10 cellular contexts compared by ENCODE assay signal in genomic region chr22:36466258-36466657, GRCh38. TPM values are rescaled to one million over a fixed set of nuclear protein-coding genes. Genes with fewer than 3 reads are reported as not detected.
DNase-seq lines count a peak whose midpoint lies in the region; ATAC-seq, FAIRE-seq and TF ChIP-seq lines count a peak whose summit lies in the region.
"Had no signal": no experiment of that assay in that cellular context is flagged by ENCODE, and none has a peak within 500 bp of the region (broad histone marks: within the 10 kb centered on the region; RNA-seq: fewer than 3 reads in every experiment).

No MANE protein-coding gene starts in this region.

- intact Hi-C loops in left ventricle myocardium inferior (cut with micrococcal nuclease): loop anchor here (5.0 kb wide), 1 partner anchor 144 kb away; no protein-coding TSS in a partner anchor
- intact Hi-C loops in Right ventricle myocardium superior (cut with DNase I): loop anchor here (5.0 kb wide), 2 partner anchors 79 to 144 kb away; partner anchors contain the start of gene MYH9
- intact Hi-C loops in breast epithelium (cut with DNase I; ENCODE audit: low total_unique reads): no loop called here
- intact Hi-C loops in vagina (cut with DNase I): loop anchor here (5.0 kb wide), 1 partner anchor 164 kb away; no protein-coding TSS in a partner anchor

- peaks cover 9 to 39% (median 25%) of the 10 kb centered on the region in 4 donors for H3K4me1 Mint-ChIP-seq in naive thymus-derived CD8-positive, alpha-beta T cell

- no peaks in the 10 kb centered on the region for H3K27me3 Mint-ChIP-seq in naive thymus-derived CD8-positive, alpha-beta T cell

- peak overlapping the region in 6 of 10 donors; percentile 7 to 83 (median 76) for H3K27ac Mint-ChIP-seq in naive thymus-derived CD8-positive, alpha-beta T cell

- FAIRE-seq in frontal cortex (lab: Jason Lieb, UNC): no peak

- H3K36me3 ChIP-seq in left ventricle myocardium inferior (peaks cover 7% of the 10 kb centered on the region), breast epithelium (no peaks in the 10 kb centered on the region), vagina (no peaks in the 10 kb centered on the region)

- H3K4me3 Mint-ChIP-seq in naive thymus-derived CD8-positive, alpha-beta T cell: no peak overlapping the region

- TF ChIP-seq POLR2A in breast epithelium (IDR thresholded peaks at IDR 0.05): no peak
- no peak for TF ChIP-seq POLR2A in vagina (IDR thresholded peaks at IDR 0.05)

- no peak for ATAC-seq in Right ventricle myocardium superior (ENCODE audit: poor library complexity)
- no peak for ATAC-seq in naive thymus-derived CD8-positive, alpha-beta T cell
- no peak for ATAC-seq in activated CD4-positive, CD25-positive, alpha-beta regulatory T cell treated with anti-CD3 and anti-CD28 coated beads, Interleukin-2, amount 50 U/mL, for 24 hours

- TF ChIP-seq CTCF in left ventricle myocardium inferior (IDR thresholded peaks at IDR 0.05; ENCODE audit: borderline replicate concordance) (no peak), breast epithelium (IDR thresholded peaks at IDR 0.05) (no peak), vagina (IDR thresholded peaks at IDR 0.05) (no peak)

- H3K27me3 ChIP-seq in left ventricle myocardium inferior (ENCODE audit: low read depth): no peaks in the 10 kb centered on the region
- no peaks in the 10 kb centered on the region for H3K27me3 ChIP-seq in breast epithelium
- no peaks in the 10 kb centered on the region for H3K27me3 ChIP-seq in vagina
- H3K27me3 ChIP-seq: foreskin keratinocyte had no signal

- DNase-seq in left ventricle myocardium inferior (no peak), Right ventricle myocardium superior (no peak), breast epithelium (ENCODE audit: low spot score in 2 of 2) (no peak), vagina (ENCODE audit: extremely low spot score in 2 of 2) (no peak), frontal cortex (ENCODE audit: low spot score in 2 of 2) (no peak), NCI-H82 (lab: John Stamatoyannopoulos, UW) (no peak)
- DNase-seq in naive thymus-derived CD8-positive, alpha-beta T cell: no peak
- DNase-seq: midbrain had no signal

- POLR2A ChIA-PET in naive thymus-derived CD8-positive, alpha-beta T cell (lab: Charles Lee): interaction anchor here (0.7 to 1.9 kb wide), 4 partner anchors 11 to 107 kb away, joined by 3 to 6 read pairs (median 4); no protein-coding TSS in a partner anchor

- no peaks in the 10 kb centered on the region for H3K9me3 ChIP-seq in left ventricle myocardium inferior (replicated peaks)
- no peaks in the 10 kb centered on the region for H3K9me3 ChIP-seq in breast epithelium
- H3K9me3 ChIP-seq in vagina: no peaks in the 10 kb centered on the region

- H3K9me3 Mint-ChIP-seq in naive thymus-derived CD8-positive, alpha-beta T cell: no peaks in the 10 kb centered on the region

- no peak overlapping the region for H3K4me3 ChIP-seq in left ventricle myocardium inferior
- no peak overlapping the region for H3K4me3 ChIP-seq in breast epithelium
- H3K4me3 ChIP-seq in vagina: no peak overlapping the region

- H3K36me3 Mint-ChIP-seq in naive thymus-derived CD8-positive, alpha-beta T cell: peaks cover 0 to 18% (median 0%) of the 10 kb centered on the region in 3 donors

- peak overlapping the region; percentile 92 for H3K27ac ChIP-seq in left ventricle myocardium inferior (replicated peaks)
- peak overlapping the region; percentile 93 to 98 for H3K27ac ChIP-seq in breast epithelium
- H3K27ac ChIP-seq in vagina: peak overlapping the region; percentile 85

- H3K4me1 ChIP-seq in left ventricle myocardium inferior: peaks cover 95% of the 10 kb centered on the region
- H3K4me1 ChIP-seq in breast epithelium: peaks cover 2 to 51% of the 10 kb centered on the region in 2 donors
- H3K4me1 ChIP-seq in vagina: peaks cover 69% of the 10 kb centered on the region

RNA-seq across cellular contexts. Expression of gene TXN2, which starts 15.2 kb away (rescaled TPM):
- total RNA-seq in left ventricle myocardium inferior: 113 TPM
- total RNA-seq in Right ventricle myocardium superior: 123 TPM
- 10 to 100 TPM; 52.3 to 71.1 (median 58.1) TPM for total RNA-seq in breast epithelium
- total RNA-seq in naive thymus-derived CD8-positive, alpha-beta T cell: 10 to 100 TPM; 40.8 to 43.4 TPM
- polyA plus RNA-seq in naive thymus-derived CD8-positive, alpha-beta T cell: 100 to 1,000 TPM; 145 to 158 (median 157) TPM
- 46.9 TPM for total RNA-seq in vagina
- 17.9 TPM for total RNA-seq in frontal cortex

RNA-seq across cellular contexts. Expression of gene FOXRED2, which starts 40.6 kb away (rescaled TPM):
- 9.8 TPM for total RNA-seq in left ventricle myocardium inferior
- total RNA-seq in Right ventricle myocardium superior: 10.3 TPM
- total RNA-seq in breast epithelium: 1 to 10 TPM; 4.9 to 9.9 (median 6.1) TPM
- 1 to 10 TPM; 6.7 to 6.8 TPM for total RNA-seq in naive thymus-derived CD8-positive, alpha-beta T cell
- 1 to 10 TPM; 1.8 to 6.8 (median 3.9) TPM for polyA plus RNA-seq in naive thymus-derived CD8-positive, alpha-beta T cell
- 3.7 TPM for total RNA-seq in vagina
- total RNA-seq in frontal cortex: 11.0 TPM
